In genomic region chr12:51904951-51905471, GRCh38 we compare ENCODE assay signal across 10 cellular contexts.
DNase-seq lines count a peak whose midpoint lies in the region; TF ChIP-seq lines count a peak whose summit lies in the region.
"Had no signal": no experiment of that assay in that cellular context is flagged by ENCODE, and none has a peak within 500 bp of the region (broad histone marks: within the 10 kb centered on the region; RNA-seq: fewer than 3 reads in every experiment).

No MANE protein-coding gene starts in this region.

- H4K20me1 ChIP-seq in MM.1S (ENCODE audit: insufficient read depth, low read length), result no peaks in the 10 kb centered on the region

- peak overlapping the region; percentile 58 to 90 for H3K27ac ChIP-seq in coronary artery
- peak overlapping the region; percentile 93 for H3K27ac ChIP-seq in subcutaneous abdominal adipose tissue (ENCODE audit: low read depth, low read length)
- H3K27ac ChIP-seq in MM.1S (ENCODE audit: low read length), result no peak overlapping the region
- no peak overlapping the region for H3K27ac ChIP-seq in substantia nigra (ENCODE audit: low read depth, low read length, poor library complexity, severe bottlenecking)

- H3K9ac ChIP-seq in subcutaneous abdominal adipose tissue (ENCODE audit: low read length in 5 of 5) (peak overlapping the region in 4 of 5 donors; percentile 33 to 63 (median 43)), MM.1S (ENCODE audit: low read length) (no peak overlapping the region)

- H3K27me3 ChIP-seq in subcutaneous abdominal adipose tissue (ENCODE audit: control insufficient read depth in 5 of 5, insufficient read depth in 4 of 5, low read length in 5 of 5) (peaks cover 0 to 11% (median 0%) of the 10 kb centered on the region in 5 donors), MM.1S (replicated peaks; ENCODE audit: insufficient read depth, low read length) (peaks cover 14% of the 10 kb centered on the region)

- TF ChIP-seq CTCF in coronary artery (IDR thresholded peaks at IDR 0.05), result no peak
- TF ChIP-seq CTCF in MM.1S (IDR thresholded peaks at IDR 0.05; ENCODE audit: low read length), result no peak

- no peaks in the 10 kb centered on the region for H3K9me2 ChIP-seq in MM.1S (replicated peaks; ENCODE audit: insufficient read depth, low read length)

- H3K4me1 ChIP-seq in subcutaneous abdominal adipose tissue (ENCODE audit: control insufficient read depth in 5 of 5, insufficient read depth in 5 of 5, low read length in 5 of 5) (peaks cover 15 to 56% (median 34%) of the 10 kb centered on the region in 5 donors), MM.1S (ENCODE audit: low read length) (no peaks in the 10 kb centered on the region)

- H3K4me2 ChIP-seq in MM.1S (ENCODE audit: low read depth, low read length), result no peak overlapping the region

- H3K9me3 ChIP-seq in subcutaneous abdominal adipose tissue (ENCODE audit: control insufficient read depth in 5 of 5, low read length in 5 of 5) (no peaks in the 10 kb centered on the region), MM.1S (replicated peaks; ENCODE audit: insufficient read depth, low read length) (no peaks in the 10 kb centered on the region)

- peak; percentile 89 for DNase-seq in HCEC 1CT
- no peak for DNase-seq in coronary artery (ENCODE audit: low spot score)
- peak; percentile 49 for DNase-seq in left kidney (ENCODE audit: low read depth, low spot score)
- no peak for DNase-seq in activated CD4-positive, alpha-beta T cell treated with anti-CD3 and anti-CD28 coated beads, Interleukin-2, amount 50 U/mL, for 1 hour
- DNase-seq in NCI-H345 treated with DMSO at 0.1 percent for 48 hours (lab: John Stamatoyannopoulos, UW; ENCODE audit: unreplicated experiment), result no peak
- DNase-seq in MM.1S, result no peak
- DNase-seq in substantia nigra (lab: John Stamatoyannopoulos, UW), result no peak
- DNase-seq: activated CD8-positive, alpha-beta memory T cell treated with anti-CD3 and anti-CD28 coated beads, Interleukin-2, amount 10 ng/mL, durations not matched to agents 7 days and 5 days; NCI-H2107 had no signal

- H2AFZ ChIP-seq in MM.1S (ENCODE audit: low read length), result no peak overlapping the region

- H3K36me3 ChIP-seq in subcutaneous abdominal adipose tissue (ENCODE audit: control insufficient read depth in 5 of 5, insufficient read depth in 5 of 5, low read length in 5 of 5), result no peaks in the 10 kb centered on the region
- H3K36me3 ChIP-seq in MM.1S (replicated peaks; ENCODE audit: insufficient read depth, low read length), result no peaks in the 10 kb centered on the region

- H3K4me3 ChIP-seq in coronary artery (no peak overlapping the region), subcutaneous abdominal adipose tissue (ENCODE audit: low read depth in 1 of 5, low read length in 5 of 5) (peak overlapping the region in 2 of 5 donors; percentile 17 to 27), MM.1S (ENCODE audit: low read length) (no peak overlapping the region)

- H3F3A ChIP-seq in MM.1S (ENCODE audit: insufficient read depth, low read length), result no peaks in the 10 kb centered on the region

- no peaks in the 10 kb centered on the region for H3K79me2 ChIP-seq in MM.1S (ENCODE audit: low read length)

Comparison
In these comparisons a context has a peak if more than half of its experiments do, and no peak if none do; other contexts are left out.
1. DNase-seq: peak in HCEC 1CT (single experiment) and left kidney (single experiment); none in coronary artery (single experiment), activated CD4-positive, alpha-beta T cell treated with anti-CD3 and anti-CD28 coated beads, Interleukin-2, amount 50 U/mL, for 1 hour (single experiment), NCI-H345 treated with DMSO at 0.1 percent for 48 hours (single experiment), MM.1S (single experiment) and substantia nigra (0 of 49).
2. H3K27ac ChIP-seq: peak in coronary artery (2 of 2) and subcutaneous abdominal adipose tissue (single experiment); none in MM.1S (single experiment) and substantia nigra (single experiment).